In genomic region chr2:150610670-150611279, GRCh38 we compare ENCODE assay signal across 9 cellular contexts.
DNase-seq lines count a peak whose midpoint lies in the region; ATAC-seq, FAIRE-seq and TF ChIP-seq lines count a peak whose summit lies in the region.
"Had no signal": no experiment of that assay in that cellular context is flagged by ENCODE, and none has a peak within 500 bp of the region (broad histone marks: within the 10 kb centered on the region; RNA-seq: fewer than 3 reads in every experiment).

No MANE protein-coding gene starts in this region.

- no peak overlapping the region for H2AFZ ChIP-seq in Karpas-422 (ENCODE audit: low read length)
- H2AFZ ChIP-seq in neural cell (ENCODE audit: low read depth, low read length) = no peak overlapping the region

- POLR2A ChIA-PET in A549 (lab: Yijun Ruan, JAX) = interaction anchor here (0.5 to 1.7 kb wide), 4 partner anchors 82 to 485 kb away, joined by 3 to 4 read pairs (median 3); no protein-coding TSS in a partner anchor

- ATAC-seq in A549 (peak; percentile 89 to 94; a peak in 5 of 6 replicates), GM18858 (IDR thresholded peaks at IDR 0.05; ENCODE audit: unreplicated experiment) (peak; percentile 66), HG03139 (IDR thresholded peaks at IDR 0.05; ENCODE audit: unreplicated experiment) (no peak)

- H3K36me3 ChIP-seq in Karpas-422 (ENCODE audit: insufficient read depth, low read length) = no peaks in the 10 kb centered on the region
- H3K36me3 ChIP-seq in neural cell (ENCODE audit: insufficient read depth, low read length) = no peaks in the 10 kb centered on the region

- no peaks in the 10 kb centered on the region for H3F3A ChIP-seq in neural cell (ENCODE audit: insufficient read depth, low read length, poor library complexity, severe bottlenecking)

- H3K27me3 ChIP-seq in Karpas-422 (ENCODE audit: low read length) = no peaks in the 10 kb centered on the region
- no peaks in the 10 kb centered on the region for H3K27me3 ChIP-seq in neural cell (ENCODE audit: insufficient read depth, low read depth, low read length)

- peak; percentile 56 to 72 for DNase-seq in A549 (ENCODE audit: low read depth in 1 of 2, low spot score in 1 of 2)
- DNase-seq in Karpas-422 = peak; percentile 44
- DNase-seq in T47D (ENCODE audit: low read depth in 1 of 2, low spot score in 1 of 2) = peak; percentile 9 to 74
- no peak for DNase-seq in coronary artery (ENCODE audit: low spot score)
- no peak for DNase-seq in pons (ENCODE audit: low spot score)

- H3K9me2 ChIP-seq in Karpas-422 (replicated peaks; ENCODE audit: insufficient read depth, low read length) (no peaks in the 10 kb centered on the region), neural cell (ENCODE audit: insufficient read depth, low read length) (no peaks in the 10 kb centered on the region)

- peak; percentile 92 for TF ChIP-seq CTCF in A549 (IDR thresholded peaks at IDR 0.05)
- TF ChIP-seq CTCF in neural cell (IDR thresholded peaks at IDR 0.05; ENCODE audit: poor library complexity, severe bottlenecking) = peak; percentile 61
- no peak for TF ChIP-seq CTCF in coronary artery (IDR thresholded peaks at IDR 0.05)

- H3K9ac ChIP-seq in Karpas-422 (ENCODE audit: low read length) = no peak overlapping the region
- H3K9ac ChIP-seq in neural cell (ENCODE audit: low read length) = no peak overlapping the region

- no peak for FAIRE-seq in A549 (lab: Jason Lieb, UNC)
- FAIRE-seq: colon had no signal

- in situ Hi-C loops in T47D (cut with HindIII; ENCODE audit: low pct_unique_long_range_greater_than_20kb, low sequenced_read_pairs) = no loop called here

- TF ChIP-seq EP300 in A549 (IDR thresholded peaks at IDR 0.05) = no peak
- no peak for TF ChIP-seq EP300 in neural cell (conservative IDR thresholded peaks at IDR 0.05; ENCODE audit: poor library complexity, severe bottlenecking)

- H3K4me1 ChIP-seq in A549 (peaks cover 28% of the 10 kb centered on the region), Karpas-422 (ENCODE audit: low read length) (no peaks in the 10 kb centered on the region)

- H3K79me2 ChIP-seq in Karpas-422 (ENCODE audit: low read length) = no peaks in the 10 kb centered on the region
- no peaks in the 10 kb centered on the region for H3K79me2 ChIP-seq in neural cell (replicated peaks; ENCODE audit: insufficient read depth, low read length)

- no peak for TF ChIP-seq POLR2A in A549 (IDR thresholded peaks at IDR 0.05; ENCODE audit: low read length)

- H3K4me2 ChIP-seq in A549 (peak overlapping the region; percentile 48), Karpas-422 (ENCODE audit: low read depth, low read length, poor library complexity, severe bottlenecking) (no peak overlapping the region), neural cell (ENCODE audit: low read length) (no peak overlapping the region)

- no peaks in the 10 kb centered on the region for H4K20me1 ChIP-seq in Karpas-422 (ENCODE audit: insufficient read depth, low read depth, low read length)
- no peaks in the 10 kb centered on the region for H4K20me1 ChIP-seq in neural cell (ENCODE audit: insufficient read depth)

- H3K4me3 ChIP-seq in A549 (no peak overlapping the region), Karpas-422 (ENCODE audit: low read length) (no peak overlapping the region), neural cell (ENCODE audit: low read length) (no peak overlapping the region), coronary artery (no peak overlapping the region)

- CTCF ChIA-PET in A549 (lab: Yijun Ruan, JAX) = interaction anchor here (0.6 to 2.9 kb wide), 21 partner anchors 11 to 1021 kb away, joined by 3 to 17 read pairs (median 4); no protein-coding TSS in a partner anchor

- TF ChIP-seq RAD21 in A549 (conservative IDR thresholded peaks at IDR 0.05 in 1 of 2, IDR thresholded peaks at IDR 0.05 in 1 of 2) = peak; percentile 96 to 97
- peak; percentile 67 for TF ChIP-seq RAD21 in neural cell (conservative IDR thresholded peaks at IDR 0.05)

- H3K9me3 ChIP-seq in A549 = no peaks in the 10 kb centered on the region
- no peaks in the 10 kb centered on the region for H3K9me3 ChIP-seq in Karpas-422 (ENCODE audit: low read length)
- no peaks in the 10 kb centered on the region for H3K9me3 ChIP-seq in neural cell (ENCODE audit: low read length)

- H3K27ac ChIP-seq in A549 (peak overlapping the region; percentile 59 to 65; a peak in 5 of 6 replicates), Karpas-422 (ENCODE audit: low read length) (no peak overlapping the region), neural cell (ENCODE audit: low read length) (no peak overlapping the region), coronary artery (no peak overlapping the region)

- 14% methylated on average over 6 of the region's 6 CpGs for WGBS in A549 (ENCODE audit: missing lambda C conversion rate)

TF ChIP-seq in A549, 52 proteins besides CTCF, POLR2A, EP300 and RAD21 (continues in another document):
- TF ChIP-seq EHF (CRISPR knock-in tag; IDR thresholded peaks at IDR 0.05) (no peak), HOXB5 (CRISPR knock-in tag; IDR thresholded peaks at IDR 0.05) (no peak), USF2 (IDR thresholded peaks at IDR 0.05) (no peak), FOSL2 (IDR thresholded peaks at IDR 0.05) (no peak), FOSL2 (CRISPR knock-in tag; IDR thresholded peaks at IDR 0.05) (no peak), MAX (IDR thresholded peaks at IDR 0.05) (0 out of 2 replicates have a peak, but pooled peaks have one; percentile 17), TP53 (CRISPR knock-in tag; IDR thresholded peaks at IDR 0.05) (no peak), PHF8 (IDR thresholded peaks at IDR 0.05; ENCODE audit: borderline replicate concordance, low read depth) (no peak), ZC3H11A (IDR thresholded peaks at IDR 0.05) (no peak), HEYL (CRISPR knock-in tag; IDR thresholded peaks at IDR 0.05) (no peak), BCL3 (IDR thresholded peaks at IDR 0.05) (no peak)

TF ChIP-seq in neural cell, 6 proteins besides CTCF, POLR2A, EP300 and RAD21:
- TF ChIP-seq POLR2AphosphoS5 (IDR thresholded peaks at IDR 0.05) (no peak), SMC3 (conservative IDR thresholded peaks at IDR 0.05; ENCODE audit: poor library complexity) (peak; percentile 68)
TF ChIP-seq in neural cell: peak in this region for 1.

Comparison
In these comparisons a context has a peak if more than half of its experiments do, and no peak if none do; other contexts are left out.
1. DNase-seq: peak in A549 (2 of 2), Karpas-422 (single experiment) and T47D (2 of 2); none in coronary artery (single experiment) and pons (single experiment).
2. H3K27ac ChIP-seq: peak in A549 (2 of 2); none in Karpas-422 (single experiment), neural cell (single experiment) and coronary artery (0 of 2).